19 cellular contexts compared by ENCODE assay signal in the genomic region with DNA sequence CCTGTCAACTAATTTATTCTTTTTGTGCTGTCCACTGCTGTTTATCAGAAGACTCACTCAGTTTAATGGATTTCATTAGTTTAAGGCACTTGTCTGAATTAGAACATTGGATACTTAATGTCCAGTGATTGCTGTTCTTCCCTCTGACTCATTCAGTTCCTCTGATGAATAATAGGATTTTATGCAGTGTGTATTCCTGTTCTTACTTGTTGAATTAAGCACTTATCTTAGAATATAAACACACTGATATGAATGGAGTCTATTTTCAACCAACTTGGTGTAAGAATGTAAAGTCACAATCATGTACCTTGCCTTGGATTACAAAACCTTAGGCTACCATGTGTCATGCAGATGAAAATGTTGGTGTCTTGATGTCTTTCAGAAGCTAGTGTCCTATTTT.
DNase-seq lines count a peak whose midpoint lies in the region; ATAC-seq and TF ChIP-seq lines count a peak whose summit lies in the region.
"Had no signal": no experiment of that assay in that cellular context is flagged by ENCODE, and none has a peak within 500 bp of the region (broad histone marks: within the 10 kb centered on the region; RNA-seq: fewer than 3 reads in every experiment).

No MANE protein-coding gene starts in this region.

- H3K4me1 ChIP-seq in RWPE2 (ENCODE audit: insufficient read depth, poor library complexity, severe bottlenecking), result peaks cover 27% of the 10 kb centered on the region
- H3K4me1 ChIP-seq: A549, SJSA1 had no signal

- no peaks in the 10 kb centered on the region for H3K36me3 ChIP-seq in RWPE2 (ENCODE audit: low read depth)
- H3K36me3 ChIP-seq: SJSA1 had no signal

- H3K27ac ChIP-seq in RWPE2 (ENCODE audit: poor library complexity, severe bottlenecking) (peak overlapping the region; percentile 72), epithelial cell of prostate (peak overlapping the region; percentile 41)
- H3K27ac ChIP-seq: A549, SJSA1 had no signal

- no peaks in the 10 kb centered on the region for H3K9me3 ChIP-seq in RWPE2 (ENCODE audit: severe bottlenecking)
- H3K9me3 ChIP-seq: A549, SJSA1 had no signal

- DNase-seq in H4 (ENCODE audit: low spot score), result peak; percentile 4
- DNase-seq in RWPE2 (ENCODE audit: low spot score), result no peak
- DNase-seq in epithelial cell of prostate (ENCODE audit: low read depth, low spot score), result peak; percentile 6
- DNase-seq in iris pigment epithelial cell (ENCODE audit: low read depth), result peak; percentile 42
- DNase-seq in NK-92 treated with Interleukin-12 subunit alpha and Interleukin-12 subunit beta, amount 100 ng/mL, for 24 hours (lab: John Stamatoyannopoulos, UW), result no peak
- DNase-seq: CD4-positive, alpha-beta T cell; DMS153; GF-D8; HCEC 1CT; NCI-H1048; NCI-H1436 treated with DMSO at 0.1 percent for 48 hours; NCI-H2081; NCI-H2171 treated with DMSO at 0.1 percent for 48 hours; NCI-H446 treated with DMSO at 0.1 percent for 48 hours had no signal

- no peak for TF ChIP-seq CTCF in RWPE2 (IDR thresholded peaks at IDR 0.05; ENCODE audit: poor library complexity, severe bottlenecking)

- ATAC-seq in RWPE2 (ENCODE audit: low read depth), result peak; percentile 94
- no peak for ATAC-seq in HG03457 (IDR thresholded peaks at IDR 0.05; ENCODE audit: unreplicated experiment)
- ATAC-seq in GM21447 (IDR thresholded peaks at IDR 0.05; ENCODE audit: unreplicated experiment), result no peak
- no peak for ATAC-seq in HG03095 (IDR thresholded peaks at IDR 0.05; ENCODE audit: unreplicated experiment)
- ATAC-seq: A549 had no signal

- no peaks in the 10 kb centered on the region for H3K27me3 ChIP-seq in RWPE2 (ENCODE audit: insufficient read depth, poor library complexity, severe bottlenecking)
- H3K27me3 ChIP-seq: SJSA1 had no signal

- no peak overlapping the region for H3K4me3 ChIP-seq in RWPE2 (ENCODE audit: severe bottlenecking)
- H3K4me3 ChIP-seq: A549, SJSA1 had no signal

Comparison
In these comparisons a context has a peak if more than half of its experiments do, and no peak if none do; other contexts are left out.
1. DNase-seq: peak in H4 (single experiment), epithelial cell of prostate (single experiment) and iris pigment epithelial cell (single experiment); none in RWPE2 (single experiment) and NK-92 treated with Interleukin-12 subunit alpha and Interleukin-12 subunit beta, amount 100 ng/mL, for 24 hours (single experiment).